In genomic region chr10:48695636-48696534, GRCh38 we compare ENCODE assay signal across 28 cellular contexts. TPM values are rescaled to one million over a fixed set of nuclear protein-coding genes. Genes with fewer than 3 reads are reported as not detected.
DNase-seq lines count a peak whose midpoint lies in the region; ATAC-seq and TF ChIP-seq lines count a peak whose summit lies in the region.
"Had no signal": no experiment of that assay in that cellular context is flagged by ENCODE, and none has a peak within 500 bp of the region (broad histone marks: within the 10 kb centered on the region; RNA-seq: fewer than 3 reads in every experiment).

No MANE protein-coding gene starts in this region.

- DNase-seq in CD14-positive monocyte (ENCODE audit: low spot score) (no peak), Karpas-422 (no peak), endothelial cell (ENCODE audit: low spot score) (no peak), osteoblast (ENCODE audit: insufficient read length, low spot score, missing footprints) (peak; percentile 68), medulla oblongata (ENCODE audit: extremely low spot score) (no peak), AG20443 (ENCODE audit: low spot score) (no peak), G401 (ENCODE audit: low spot score) (no peak), left lobe of liver (ENCODE audit: low spot score) (no peak)
- DNase-seq: Calu3; CD8-positive, alpha-beta T cell; DMS153; GDM1; H7; HFFc6; MG63; NCI-H1092 treated with DMSO at 0.1 percent for 48 hours; NCI-H146; NCI-H2029; NCI-H226; NCI-H524; NCI-H774; NK-92 treated with Interleukin-12 subunit alpha and Interleukin-12 subunit beta, amount 100 ng/mL, for 24 hours had no signal

- no peaks in the 10 kb centered on the region for H3K9me2 ChIP-seq in Karpas-422 (replicated peaks; ENCODE audit: insufficient read depth, low read length)

- H3K4me3 Mint-ChIP-seq in CD14-positive monocyte = no peak overlapping the region
- H3K4me3 Mint-ChIP-seq in endothelial cell (ENCODE audit: unreplicated experiment) = no peak overlapping the region
- H3K4me3 Mint-ChIP-seq: CD8-positive, alpha-beta T cell; HFFc6 had no signal

- H3K9ac ChIP-seq in Karpas-422 (ENCODE audit: low read length) = peak overlapping the region; percentile 58
- H3K9ac ChIP-seq: BLaER1 had no signal

- intact Hi-C loops in CD14-positive monocyte (cut with micrococcal nuclease) = no loop called here

- H3K4me3 ChIP-seq in Karpas-422 (ENCODE audit: low read length) (no peak overlapping the region), osteoblast (ENCODE audit: insufficient read depth, low read length) (no peak overlapping the region)
- H3K4me3 ChIP-seq: A549, BLaER1, MG63 had no signal

- peak overlapping the region in 4 of 7 donors; percentile 15 to 70 (median 44) for H3K27ac Mint-ChIP-seq in CD14-positive monocyte
- peak overlapping the region; percentile 9 for H3K27ac Mint-ChIP-seq in endothelial cell (ENCODE audit: unreplicated experiment)
- H3K27ac Mint-ChIP-seq: CD8-positive, alpha-beta T cell; HFFc6 had no signal

- H3K9me3 ChIP-seq in Karpas-422 (ENCODE audit: low read length) (no peaks in the 10 kb centered on the region), osteoblast (ENCODE audit: low read depth, low read length) (no peaks in the 10 kb centered on the region)
- H3K9me3 ChIP-seq: A549, MG63 had no signal

- H3K4me2 ChIP-seq in Karpas-422 (ENCODE audit: low read depth, low read length, poor library complexity, severe bottlenecking) (peak overlapping the region; percentile 27), osteoblast (ENCODE audit: insufficient read depth, low read length) (no peak overlapping the region)
- H3K4me2 ChIP-seq: A549, BLaER1 had no signal

- H4K20me1 ChIP-seq in Karpas-422 (ENCODE audit: insufficient read depth, low read depth, low read length) (peaks cover 37% of the 10 kb centered on the region), osteoblast (ENCODE audit: insufficient read depth, low read length) (no peaks in the 10 kb centered on the region)

- H3K9me3 Mint-ChIP-seq in CD14-positive monocyte = no peaks in the 10 kb centered on the region
- no peaks in the 10 kb centered on the region for H3K9me3 Mint-ChIP-seq in endothelial cell (ENCODE audit: unreplicated experiment)
- H3K9me3 Mint-ChIP-seq: CD8-positive, alpha-beta T cell; HFFc6 had no signal

- H3K4me1 ChIP-seq in Karpas-422 (ENCODE audit: low read length) (peaks cover 100% of the 10 kb centered on the region), osteoblast (ENCODE audit: insufficient read depth, low read length) (no peaks in the 10 kb centered on the region)
- H3K4me1 ChIP-seq: A549 had no signal

- H3K36me3 ChIP-seq in Karpas-422 (ENCODE audit: insufficient read depth, low read length) (peaks cover 18% of the 10 kb centered on the region), osteoblast (ENCODE audit: insufficient read depth, low read length) (no peaks in the 10 kb centered on the region)
- H3K36me3 ChIP-seq: MG63 had no signal

- peaks cover 43 to 62% of the 10 kb centered on the region in 2 donors for H3K36me3 Mint-ChIP-seq in CD14-positive monocyte
- H3K36me3 Mint-ChIP-seq in endothelial cell (ENCODE audit: low read depth, unreplicated experiment) = peaks cover 4% of the 10 kb centered on the region
- H3K36me3 Mint-ChIP-seq: CD8-positive, alpha-beta T cell had no signal

- H3K27ac ChIP-seq in Karpas-422 (ENCODE audit: low read length) = peak overlapping the region; percentile 78
- H3K27ac ChIP-seq in osteoblast (ENCODE audit: low read depth, low read length) = no peak overlapping the region
- H3K27ac ChIP-seq: A549, BLaER1 had no signal

- peaks cover 100% of the 10 kb centered on the region for H3K79me2 ChIP-seq in Karpas-422 (ENCODE audit: low read length)
- no peaks in the 10 kb centered on the region for H3K79me2 ChIP-seq in osteoblast (ENCODE audit: insufficient read depth, low read length)

- H3K4me1 Mint-ChIP-seq in CD14-positive monocyte (peaks cover 28% of the 10 kb centered on the region), endothelial cell (ENCODE audit: unreplicated experiment) (peaks cover 6% of the 10 kb centered on the region)

- H3K27me3 Mint-ChIP-seq in CD14-positive monocyte (ENCODE audit: low read depth in 3 of 3) (peaks cover 0 to 2% (median 1%) of the 10 kb centered on the region in 3 donors), endothelial cell (ENCODE audit: unreplicated experiment) (peaks cover 3% of the 10 kb centered on the region)

- TF ChIP-seq CTCF in CD14-positive monocyte (IDR thresholded peaks at IDR 0.05) (no peak), endothelial cell (IDR thresholded peaks at IDR 0.05; ENCODE audit: unreplicated experiment) (no peak), osteoblast (IDR thresholded peaks at IDR 0.05; ENCODE audit: extremely low read depth, low read depth, low read length) (no peak)

- H2AFZ ChIP-seq in Karpas-422 (ENCODE audit: low read length) (no peak overlapping the region), osteoblast (ENCODE audit: low read length) (no peak overlapping the region)

- in situ Hi-C loops in G401 (cut with HindIII; ENCODE audit: low sequenced_read_pairs) = no loop called here

- no peak for ATAC-seq in left lobe of liver
- ATAC-seq: A549; CD8-positive, alpha-beta T cell; Right ventricle myocardium inferior had no signal

- H3K27me3 ChIP-seq in Karpas-422 (ENCODE audit: low read length) (no peaks in the 10 kb centered on the region), osteoblast (ENCODE audit: insufficient read depth, low read length) (peaks cover 20% of the 10 kb centered on the region)
- H3K27me3 ChIP-seq: BLaER1, MG63 had no signal

RNA-seq across cellular contexts. Expression of gene WDFY4, which starts 11.2 kb away (rescaled TPM):
- 1 to 10 TPM; 7.5 to 9.8 TPM for polyA plus RNA-seq in CD14-positive monocyte
- total RNA-seq in Karpas-422 (2014; rRNA removed; shearing (Covaris generic); ENCODE audit: low replicate concordance) = 144 and 181 TPM in 2 replicates
- total RNA-seq in endothelial cell (ENCODE audit: unreplicated experiment) = 0.54 TPM
- total RNA-seq in osteoblast = under 0.01 and 0.36 TPM in 2 replicates
- total RNA-seq in G401 (2014; rRNA removed; shearing (Covaris generic)) = not detected in 2 replicates
- total RNA-seq in left lobe of liver = 1.3 TPM
- total RNA-seq: Calu3, Daoy, H7, HFFc6, LHCN-M2, SK-MEL-5 had no signal
- polyA plus RNA-seq: A549 had no signal

Comparison
In these comparisons a context has a peak if more than half of its experiments do, and no peak if none do; other contexts are left out.
1. RNA of gene WDFY4, which starts 11.2 kb away (total RNA-seq): 144 to 181 TPM in Karpas-422; 1.3 TPM in left lobe of liver (single experiment), 0.54 TPM in endothelial cell (single experiment), under 0.01 to 0.36 TPM in osteoblast and not detected in G401; every median in the first group is over 10 times any median in the second.